Comparison of ENCODE assay signal across 10 cellular contexts in genomic region chr20:51533291-51534172, GRCh38. TPM values are rescaled to one million over a fixed set of nuclear protein-coding genes. Genes with fewer than 3 reads are reported as not detected.
A peak's percentile ranks its signal among the peaks of the same experiment; 100 is the strongest.
DNase-seq lines count a peak whose midpoint lies in the region; ATAC-seq, FAIRE-seq and TF ChIP-seq lines count a peak whose summit lies in the region.
"Had no signal": no experiment of that assay in that cellular context is flagged by ENCODE, and none has a peak within 500 bp of the region (broad histone marks: within the 10 kb centered on the region; RNA-seq: fewer than 3 reads in every experiment).

No MANE protein-coding gene starts in this region.

- TF ChIP-seq EP300 in SK-N-SH (IDR thresholded peaks at IDR 0.05; ENCODE audit: borderline replicate concordance in 1 of 2, low read depth in 1 of 2, low read length in 1 of 2) (no peak), gastroesophageal sphincter (IDR thresholded peaks at IDR 0.05) (no peak)

- ATAC-seq in SK-N-SH treated with all-trans-retinoic acid at 6 μM for 48 hours (peak; percentile 53), gastroesophageal sphincter (no peak)
- no peak for ATAC-seq in activated CD8-positive, alpha-beta T cell treated with anti-CD3 and anti-CD28 coated beads for 36 hours

- peaks cover 5% of the 10 kb centered on the region; the same call in 1 of the 2 replicates for H3K9me3 ChIP-seq in SK-N-SH
- no peaks in the 10 kb centered on the region for H3K9me3 ChIP-seq in gastroesophageal sphincter
- no peaks in the 10 kb centered on the region for H3K9me3 ChIP-seq in small intestine (ENCODE audit: control insufficient read depth, low read depth)

- H3K36me3 ChIP-seq in SK-N-SH (replicated peaks in 1 of 2; ENCODE audit: control insufficient read depth in 1 of 2, insufficient read depth in 2 of 2, low read length in 1 of 2) (peaks cover 0 to 4% of the 10 kb centered on the region in 2 experiments), gastroesophageal sphincter (no peaks in the 10 kb centered on the region), small intestine (ENCODE audit: control insufficient read depth in 2 of 2, insufficient read depth in 2 of 2, low read length in 2 of 2) (no peaks in the 10 kb centered on the region)

- no peaks in the 10 kb centered on the region for H3K27me3 ChIP-seq in SK-N-SH (ENCODE audit: insufficient read depth)
- H3K27me3 ChIP-seq in gastroesophageal sphincter = no peaks in the 10 kb centered on the region
- H3K27me3 ChIP-seq in small intestine (ENCODE audit: control insufficient read depth in 2 of 2, insufficient read depth in 2 of 2, low read length in 2 of 2) = no peaks in the 10 kb centered on the region

- H3F3A ChIP-seq in SK-N-SH (replicated peaks; ENCODE audit: insufficient read depth) = no peaks in the 10 kb centered on the region

- 76% methylated on average over 19 of the region's 19 CpGs for WGBS in SK-N-SH (ENCODE audit: low lambda C conversion rate)
- 78 to 81% methylated on average over 7 to 12 of the region's 19 CpGs for WGBS in gastroesophageal sphincter (ENCODE audit: low coverage in 1 of 2), 2 donors
- 73 to 81% (median 78%) methylated on average over 19 of the region's 19 CpGs for WGBS in small intestine, 3 donors

- no peak overlapping the region for H3K9ac ChIP-seq in SK-N-SH

- intact Hi-C loops in activated CD8-positive, alpha-beta T cell treated with anti-CD3 and anti-CD28 coated beads for 36 hours (cut with micrococcal nuclease) = no loop called here

- H3K9me3 Mint-ChIP-seq in activated CD8-positive, alpha-beta T cell treated with anti-CD3 and anti-CD28 coated beads for 36 hours = no peaks in the 10 kb centered on the region

- no peak for TF ChIP-seq POLR2A in gastroesophageal sphincter (IDR thresholded peaks at IDR 0.05)

- no peaks in the 10 kb centered on the region for H3K27me3 Mint-ChIP-seq in activated CD8-positive, alpha-beta T cell treated with anti-CD3 and anti-CD28 coated beads for 36 hours

- no peaks in the 10 kb centered on the region for H4K20me1 ChIP-seq in SK-N-SH (ENCODE audit: insufficient read depth)

- no peak for TF ChIP-seq CTCF in SK-N-SH (IDR thresholded peaks at IDR 0.05)
- no peak for TF ChIP-seq CTCF in activated CD8-positive, alpha-beta T cell treated with anti-CD3 and anti-CD28 coated beads for 36 hours (IDR thresholded peaks at IDR 0.05)
- TF ChIP-seq CTCF in gastroesophageal sphincter (IDR thresholded peaks at IDR 0.05) = no peak

- DNase-seq in SK-N-SH = no peak
- DNase-seq in activated CD8-positive, alpha-beta T cell treated with anti-CD3 and anti-CD28 coated beads for 36 hours = no peak
- peak; percentile 71 for DNase-seq in small intestine
- no peak for DNase-seq in RPMI8226
- DNase-seq in amygdala (lab: John Stamatoyannopoulos, UW) = no peak
- DNase-seq in nucleus accumbens (lab: John Stamatoyannopoulos, UW) = no peak
- DNase-seq: NCI-H82 had no signal

- no peak for FAIRE-seq in small intestine (lab: Jason Lieb, UNC)

- H3K79me2 ChIP-seq in SK-N-SH (ENCODE audit: insufficient read depth) = no peaks in the 10 kb centered on the region

- H3K27ac Mint-ChIP-seq in activated CD8-positive, alpha-beta T cell treated with anti-CD3 and anti-CD28 coated beads for 36 hours = peak overlapping the region; percentile 99

- H2AFZ ChIP-seq in SK-N-SH (ENCODE audit: low read depth) = no peak overlapping the region

- no peak for TF ChIP-seq RAD21 in SK-N-SH (IDR thresholded peaks at IDR 0.05; ENCODE audit: low read length)

- CTCF ChIA-PET in SK-N-SH (lab: Yijun Ruan, JAX) = interaction anchor here (0.6 kb wide), 2 partner anchors 45 to 278 kb away, joined by 3 read pairs; no protein-coding TSS in a partner anchor
- CTCF ChIA-PET in activated CD8-positive, alpha-beta T cell treated with anti-CD3 and anti-CD28 coated beads for 36 hours (lab: Charles Lee) = interaction anchor here (1.1 to 1.4 kb wide), 2 partner anchors 14 to 147 kb away, joined by 3 read pairs; no protein-coding TSS in a partner anchor

- no peak overlapping the region for H3K4me2 ChIP-seq in SK-N-SH

- H3K4me3 ChIP-seq in SK-N-SH (ENCODE audit: low read depth in 2 of 2, low read length in 1 of 2) (no peak overlapping the region), gastroesophageal sphincter (no peak overlapping the region), small intestine (ENCODE audit: low read depth in 1 of 2, low read length in 2 of 2) (no peak overlapping the region)

- peaks cover 93% of the 10 kb centered on the region for H3K4me1 Mint-ChIP-seq in activated CD8-positive, alpha-beta T cell treated with anti-CD3 and anti-CD28 coated beads for 36 hours (ENCODE audit: low read depth)

- peak overlapping the region; percentile 36 for H3K4me3 Mint-ChIP-seq in activated CD8-positive, alpha-beta T cell treated with anti-CD3 and anti-CD28 coated beads for 36 hours

- H3K27ac ChIP-seq in SK-N-SH (ENCODE audit: low read depth in 2 of 2, low read length in 1 of 2) = no peak overlapping the region; a peak in 1 of 4 replicates
- peak overlapping the region in 3 of 4 donors; percentile 53 to 69 (median 67) for H3K27ac ChIP-seq in gastroesophageal sphincter
- peak overlapping the region in 1 of 2 donors; percentile 34 for H3K27ac ChIP-seq in small intestine (ENCODE audit: low read depth in 1 of 2, low read length in 1 of 2)
- H3K27ac ChIP-seq: 22Rv1 had no signal

- H3K4me1 ChIP-seq in SK-N-SH (ENCODE audit: control insufficient read depth in 1 of 2, insufficient read depth in 2 of 2, low read depth in 1 of 2, low read length in 1 of 2) (peaks cover 8 to 17% of the 10 kb centered on the region in 2 experiments; a peak in 3 of 4 replicates), gastroesophageal sphincter (peaks cover 0 to 42% (median 0%) of the 10 kb centered on the region in 3 donors), small intestine (ENCODE audit: control insufficient read depth in 2 of 2, insufficient read depth in 1 of 2, low read depth in 1 of 2, low read length in 1 of 2) (peaks cover 7 to 10% of the 10 kb centered on the region in 2 donors)

- peaks cover 58% of the 10 kb centered on the region for H3K36me3 Mint-ChIP-seq in activated CD8-positive, alpha-beta T cell treated with anti-CD3 and anti-CD28 coated beads for 36 hours (ENCODE audit: low read depth)

- no peaks in the 10 kb centered on the region for H3K9me2 ChIP-seq in SK-N-SH

- POLR2A ChIA-PET in SK-N-SH (lab: Yijun Ruan, JAX) = no interaction called here
- POLR2A ChIA-PET in activated CD8-positive, alpha-beta T cell treated with anti-CD3 and anti-CD28 coated beads for 36 hours (lab: Charles Lee) = interaction anchor here (1.2 to 11.5 kb wide), 5 partner anchors 7 to 62 kb away, joined by 3 to 142 read pairs (median 15); partner anchors contain the start of gene NFATC2

TF ChIP-seq in SK-N-SH treated with all-trans-retinoic acid at 6 μM for 48 hours, 23 proteins besides CTCF, POLR2A, EP300 and RAD21 (continues in another document):
- TF ChIP-seq PATZ1 (CRISPR knock-in tag; IDR thresholded peaks at IDR 0.05; ENCODE audit: borderline replicate concordance) (no peak), ZNF8 (CRISPR knock-in tag; IDR thresholded peaks at IDR 0.05) (no peak), SNAI2 (CRISPR knock-in tag; IDR thresholded peaks at IDR 0.05) (no peak), ZFP30 (CRISPR knock-in tag; IDR thresholded peaks at IDR 0.05) (no peak), ZC3H10 (CRISPR knock-in tag; IDR thresholded peaks at IDR 0.05) (no peak), TCF4 (CRISPR knock-in tag; IDR thresholded peaks at IDR 0.05; ENCODE audit: borderline replicate concordance) (no peak), ZNF70 (CRISPR knock-in tag; IDR thresholded peaks at IDR 0.05) (no peak)

TF ChIP-seq in SK-N-SH, 30 proteins besides CTCF, POLR2A, EP300 and RAD21 (continues in another document):
- no peak for TF ChIP-seq POLR2AphosphoS5 (IDR thresholded peaks at IDR 0.05; ENCODE audit: low read depth, low read length)
- TF ChIP-seq ZBTB33 (IDR thresholded peaks at IDR 0.05; ENCODE audit: borderline replicate concordance, low read depth) = no peak
- TF ChIP-seq PBX3 (IDR thresholded peaks at IDR 0.05) = no peak
- TF ChIP-seq CHD2 (IDR thresholded peaks at IDR 0.05; ENCODE audit: low read length, partially characterized antibody) = no peak
- TF ChIP-seq MXI1 (IDR thresholded peaks at IDR 0.05; ENCODE audit: low read depth, low read length) = no peak

RNA-seq across cellular contexts. Expression of gene NFATC2, which starts 9.0 kb away (rescaled TPM):
- 0.13 and 0.36 TPM in 2 replicates for polyA plus RNA-seq in SK-N-SH (2012; rRNA removed)
- 0.21 and 0.28 TPM in 2 replicates for polyA plus RNA-seq in SK-N-SH (2012; cell fraction: cytosol; rRNA removed)
- 0.90 and 1.0 TPM in 2 replicates for polyA plus RNA-seq in SK-N-SH (2012; cell fraction: nucleus; rRNA removed)
- total RNA-seq in activated CD8-positive, alpha-beta T cell treated with anti-CD3 and anti-CD28 coated beads for 36 hours = 10 to 100 TPM; 38.3 to 40.9 TPM
- total RNA-seq in gastroesophageal sphincter = 10 to 100 TPM in 2 of 4 donors, 1 to 10 TPM in 2; 4.4 to 20.2 (median 9.0) TPM
- polyA plus RNA-seq in small intestine = 1 to 10 TPM; 3.1 to 6.7 (median 5.7) TPM

Comparison
In these comparisons a context has a peak if more than half of its experiments do, and no peak if none do; other contexts are left out.
1. H3K27ac ChIP-seq: peak in gastroesophageal sphincter (3 of 4); none in SK-N-SH (0 of 2).